In genomic region chr1:172588296-172589291, GRCh38 we compare ENCODE assay signal across 9 cellular contexts. TPM values are rescaled to one million over a fixed set of nuclear protein-coding genes. Genes with fewer than 3 reads are reported as not detected.
A peak's percentile ranks its signal among the peaks of the same experiment; 100 is the strongest.
DNase-seq lines count a peak whose midpoint lies in the region; ATAC-seq and TF ChIP-seq lines count a peak whose summit lies in the region.
"Had no signal": no experiment of that assay in that cellular context is flagged by ENCODE, and none has a peak within 500 bp of the region (broad histone marks: within the 10 kb centered on the region; RNA-seq: fewer than 3 reads in every experiment).

No MANE protein-coding gene starts in this region.

- no peaks in the 10 kb centered on the region for H3K27me3 ChIP-seq in CD4-positive, CD25-positive, alpha-beta regulatory T cell (ENCODE audit: control insufficient read depth, insufficient read depth, low read length)
- H3K27me3 ChIP-seq in left lung (no peaks in the 10 kb centered on the region), neural progenitor cell (no peaks in the 10 kb centered on the region)
- H3K27me3 ChIP-seq: neutrophil had no signal

- H3K4me3 ChIP-seq in CD4-positive, CD25-positive, alpha-beta regulatory T cell (ENCODE audit: low read depth, low read length) = peak overlapping the region; percentile 34
- H3K4me3 ChIP-seq in left lung (no peak overlapping the region), neural progenitor cell (no peak overlapping the region)

- peak in 1 of 3 donors; percentile 21 for DNase-seq in CD4-positive, CD25-positive, alpha-beta regulatory T cell
- no peak for DNase-seq in activated naive CD4-positive, alpha-beta T cell treated with anti-CD3 and anti-CD28 coated beads, Interleukin-2, amount 10 ng/mL, durations not matched to agents 7 days and 5 days
- DNase-seq in left lung = no peak
- DNase-seq in neural progenitor cell (ENCODE audit: low spot score) = no peak

- no peaks in the 10 kb centered on the region for H3K27me3 Mint-ChIP-seq in CD4-positive, CD25-positive, alpha-beta regulatory T cell
- no peaks in the 10 kb centered on the region for H3K27me3 Mint-ChIP-seq in activated naive CD4-positive, alpha-beta T cell treated with anti-CD3 and anti-CD28 coated beads, Interleukin-2, amount 10 ng/mL, durations not matched to agents 7 days and 5 days
- H3K27me3 Mint-ChIP-seq in neural progenitor cell (ENCODE audit: insufficient read depth, low read depth) = no peaks in the 10 kb centered on the region

- no peak overlapping the region for H3K9ac ChIP-seq in neural progenitor cell

- H3K4me2 ChIP-seq in neural progenitor cell = no peak overlapping the region

- H3K79me2 ChIP-seq in neural progenitor cell (ENCODE audit: low read depth) = peaks cover 5% of the 10 kb centered on the region

- H2AFZ ChIP-seq in neural progenitor cell (replicated peaks) = no peak overlapping the region

- no peak for TF ChIP-seq CTCF in left lung (IDR thresholded peaks at IDR 0.05)
- TF ChIP-seq CTCF in neural progenitor cell (IDR thresholded peaks at IDR 0.05) = no peak

- intact Hi-C loops in left lung (cut with DNase I) = no loop called here

- H3K4me1 Mint-ChIP-seq in CD4-positive, CD25-positive, alpha-beta regulatory T cell = peaks cover 0 to 14% (median 10%) of the 10 kb centered on the region in 4 donors
- peaks cover 7% of the 10 kb centered on the region for H3K4me1 Mint-ChIP-seq in activated naive CD4-positive, alpha-beta T cell treated with anti-CD3 and anti-CD28 coated beads, Interleukin-2, amount 10 ng/mL, durations not matched to agents 7 days and 5 days
- no peaks in the 10 kb centered on the region for H3K4me1 Mint-ChIP-seq in neural progenitor cell

- H3K27ac Mint-ChIP-seq in CD4-positive, CD25-positive, alpha-beta regulatory T cell = peak overlapping the region; percentile 58 to 78 (median 73)
- peak overlapping the region; percentile 39 for H3K27ac Mint-ChIP-seq in activated naive CD4-positive, alpha-beta T cell treated with anti-CD3 and anti-CD28 coated beads, Interleukin-2, amount 10 ng/mL, durations not matched to agents 7 days and 5 days
- H3K27ac Mint-ChIP-seq in neural progenitor cell = no peak overlapping the region

- H4K20me1 ChIP-seq in neural progenitor cell (ENCODE audit: low read depth) = no peaks in the 10 kb centered on the region

- no peaks in the 10 kb centered on the region for H3K9me3 ChIP-seq in CD4-positive, CD25-positive, alpha-beta regulatory T cell (ENCODE audit: control insufficient read depth in 2 of 2, low read length in 2 of 2)
- H3K9me3 ChIP-seq in left lung (no peaks in the 10 kb centered on the region), neural progenitor cell (ENCODE audit: low read depth) (peaks cover 4% of the 10 kb centered on the region)
- H3K9me3 ChIP-seq: neutrophil had no signal

- CTCF ChIA-PET in activated naive CD4-positive, alpha-beta T cell treated with anti-CD3 and anti-CD28 coated beads, Interleukin-2, amount 10 ng/mL, durations not matched to agents 7 days and 5 days (lab: Charles Lee) = interaction anchor here (1.1 to 1.7 kb wide), 4 partner anchors 10 to 131 kb away, joined by 3 to 6 read pairs (median 5); no protein-coding TSS in a partner anchor

- H3F3A ChIP-seq in neural progenitor cell (ENCODE audit: low read depth) = no peaks in the 10 kb centered on the region

- H3K9me3 Mint-ChIP-seq in CD4-positive, CD25-positive, alpha-beta regulatory T cell = peaks cover 0 to 5% (median 1%) of the 10 kb centered on the region in 7 donors
- peaks cover 2% of the 10 kb centered on the region for H3K9me3 Mint-ChIP-seq in activated naive CD4-positive, alpha-beta T cell treated with anti-CD3 and anti-CD28 coated beads, Interleukin-2, amount 10 ng/mL, durations not matched to agents 7 days and 5 days
- H3K9me3 Mint-ChIP-seq in neural progenitor cell = peaks cover 18% of the 10 kb centered on the region

- no peak overlapping the region for H3K27ac ChIP-seq in CD4-positive, CD25-positive, alpha-beta regulatory T cell (ENCODE audit: insufficient read depth, low read length, poor library complexity, severe bottlenecking)
- H3K27ac ChIP-seq in left lung (peak overlapping the region in 1 of 2 donors; percentile 67), neural progenitor cell (no peak overlapping the region)
- H3K27ac ChIP-seq: neutrophil had no signal

- H3K4me1 ChIP-seq in CD4-positive, CD25-positive, alpha-beta regulatory T cell (ENCODE audit: control insufficient read depth, insufficient read depth, low read length, poor library complexity, severe bottlenecking) = no peaks in the 10 kb centered on the region
- H3K4me1 ChIP-seq in left lung (peaks cover 3 to 32% of the 10 kb centered on the region in 2 donors), neural progenitor cell (no peaks in the 10 kb centered on the region)

- peaks cover 46% of the 10 kb centered on the region for H3K36me3 ChIP-seq in CD4-positive, CD25-positive, alpha-beta regulatory T cell (ENCODE audit: control insufficient read depth, insufficient read depth, low read length)
- H3K36me3 ChIP-seq in left lung (peaks cover 0 to 38% of the 10 kb centered on the region in 2 donors), neural progenitor cell (peaks cover 25% of the 10 kb centered on the region)

- H3K36me3 Mint-ChIP-seq in CD4-positive, CD25-positive, alpha-beta regulatory T cell = peaks cover 53% of the 10 kb centered on the region
- H3K36me3 Mint-ChIP-seq in activated naive CD4-positive, alpha-beta T cell treated with anti-CD3 and anti-CD28 coated beads, Interleukin-2, amount 10 ng/mL, durations not matched to agents 7 days and 5 days = peaks cover 56% of the 10 kb centered on the region
- H3K36me3 Mint-ChIP-seq in neural progenitor cell = peaks cover 50% of the 10 kb centered on the region

- ATAC-seq in CD4-positive, CD25-positive, alpha-beta regulatory T cell (ENCODE audit: low read depth in 2 of 2) = no peak
- ATAC-seq in HG03280 (IDR thresholded peaks at IDR 0.05; ENCODE audit: unreplicated experiment) = peak; percentile 58
- peak; percentile 73 for ATAC-seq in left lung
- no peak for ATAC-seq in GM21447 (IDR thresholded peaks at IDR 0.05; ENCODE audit: unreplicated experiment)
- ATAC-seq in GM21423 (IDR thresholded peaks at IDR 0.05; ENCODE audit: unreplicated experiment) = no peak
- no peak for ATAC-seq in GM19452 (IDR thresholded peaks at IDR 0.05; ENCODE audit: unreplicated experiment)

- H3K4me3 Mint-ChIP-seq in CD4-positive, CD25-positive, alpha-beta regulatory T cell = no peak overlapping the region
- H3K4me3 Mint-ChIP-seq in activated naive CD4-positive, alpha-beta T cell treated with anti-CD3 and anti-CD28 coated beads, Interleukin-2, amount 10 ng/mL, durations not matched to agents 7 days and 5 days = no peak overlapping the region
- no peak overlapping the region for H3K4me3 Mint-ChIP-seq in neural progenitor cell

RNA-seq across cellular contexts. Expression of gene SUCO, which starts 55.6 kb away (rescaled TPM):
- 108 TPM for total RNA-seq in CD4-positive, CD25-positive, alpha-beta regulatory T cell
- 10 to 100 TPM in 3 of 4 donors, 1 to 10 TPM in 1; 9.0 to 16.6 (median 15.3) TPM for polyA plus RNA-seq in CD4-positive, CD25-positive, alpha-beta regulatory T cell
- total RNA-seq in left lung (10 to 100 TPM; 30.3 to 37.2 TPM), neural progenitor cell (ENCODE audit: low replicate concordance) (73.5 and 109 TPM in 2 replicates)

Comparison
In these comparisons a context has a peak if more than half of its experiments do, and no peak if none do; other contexts are left out.
1. ATAC-seq: peak in HG03280 (single experiment) and left lung (single experiment); none in CD4-positive, CD25-positive, alpha-beta regulatory T cell (0 of 2), GM21447 (single experiment), GM21423 (single experiment) and GM19452 (single experiment).